ENCODE assay signal across 21 cellular contexts in the genomic region with DNA sequence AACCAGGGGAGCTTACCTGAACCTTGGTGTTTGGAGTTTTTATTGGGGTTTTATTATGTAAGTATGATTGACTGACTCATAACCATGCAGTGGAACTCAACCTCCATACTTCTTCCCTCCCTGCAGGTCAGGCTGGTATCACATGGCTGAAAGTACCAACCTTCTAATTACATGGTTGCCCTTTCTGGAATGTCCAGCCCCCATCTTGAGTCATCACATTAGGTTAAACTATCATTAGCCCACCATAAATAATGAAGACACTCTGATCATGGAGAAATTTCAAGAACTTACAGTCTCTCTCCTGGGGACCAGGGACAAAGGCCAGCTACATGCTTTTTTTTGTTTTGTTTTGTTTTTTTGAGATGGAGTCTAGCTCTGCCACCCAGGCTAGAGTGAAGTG.
"Had no signal": no experiment of that assay in that cellular context is flagged by ENCODE, and none has a peak within 500 bp of the region (broad histone marks: within the 10 kb centered on the region; RNA-seq: fewer than 3 reads in every experiment).

No MANE protein-coding gene starts in this region.

- H3K27ac Mint-ChIP-seq: activated CD8-positive, alpha-beta T cell treated with anti-CD3 and anti-CD28 coated beads, Interleukin-2, amount 10 ng/mL, durations not matched to agents 7 days and 5 days; activated naive CD4-positive, alpha-beta T cell treated with anti-CD3 and anti-CD28 coated beads, Interleukin-2, amount 50 U/mL, for 72 hours had no signal

- ATAC-seq: activated CD8-positive, alpha-beta T cell treated with anti-CD3 and anti-CD28 coated beads, Interleukin-2, amount 10 ng/mL, durations not matched to agents 7 days and 5 days; activated naive CD4-positive, alpha-beta T cell treated with anti-CD3 and anti-CD28 coated beads, Interleukin-2, amount 50 U/mL, for 72 hours; left lobe of liver; lower lobe of right lung; naive thymus-derived CD4-positive, alpha-beta T cell had no signal

- H3K27me3 Mint-ChIP-seq: naive thymus-derived CD4-positive, alpha-beta T cell had no signal

- DNase-seq: activated CD8-positive, alpha-beta T cell treated with anti-CD3 and anti-CD28 coated beads, Interleukin-2, amount 10 ng/mL, durations not matched to agents 7 days and 5 days; brain microvascular endothelial cell; caudate nucleus; dermis blood vessel endothelial cell; effector CD8-positive, alpha-beta T cell; foreskin melanocyte; kidney; lower lobe of right lung; naive thymus-derived CD4-positive, alpha-beta T cell; occipital lobe; posterior cingulate gyrus; retina; spleen; stimulated activated CD4-positive, alpha-beta T cell treated with anti-CD3 and anti-CD28 coated beads, Interleukin-4, amount 100 ng/mL, for 1 hour; stimulated activated naive CD4-positive, alpha-beta T cell treated with Interleukin-2 at 50 U/mL for 16 hours; substantia nigra; T-helper 9 cell; thyroid gland had no signal

- H3K4me3 Mint-ChIP-seq: activated CD8-positive, alpha-beta T cell treated with anti-CD3 and anti-CD28 coated beads, Interleukin-2, amount 10 ng/mL, durations not matched to agents 7 days and 5 days; neural crest cell had no signal

- H3K4me1 Mint-ChIP-seq: neural crest cell had no signal
